ENCODE assay signal across 22 cellular contexts in the genomic region with DNA sequence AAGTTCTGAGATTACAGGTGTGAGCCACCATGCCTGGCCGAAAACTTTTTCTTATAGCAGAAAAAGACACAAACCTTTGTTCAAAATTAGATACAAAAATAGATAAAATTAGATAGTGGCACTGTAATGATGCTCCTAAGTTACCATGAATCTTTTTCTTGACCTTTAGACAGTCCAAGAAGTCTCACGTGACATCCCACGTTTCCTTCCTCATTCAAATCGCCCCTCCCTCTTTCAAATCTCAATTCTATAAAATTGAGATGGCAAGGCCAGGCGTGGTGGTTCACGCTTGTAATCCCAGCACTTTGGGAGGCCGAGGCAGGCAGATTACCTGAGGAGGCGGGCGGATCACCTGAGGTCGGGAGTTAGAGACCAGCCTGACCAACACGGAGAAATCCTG. TPM values are rescaled to one million over a fixed set of nuclear protein-coding genes. Genes with fewer than 3 reads are reported as not detected.
DNase-seq lines count a peak whose midpoint lies in the region; ATAC-seq and TF ChIP-seq lines count a peak whose summit lies in the region.
"Had no signal": no experiment of that assay in that cellular context is flagged by ENCODE, and none has a peak within 500 bp of the region (broad histone marks: within the 10 kb centered on the region; RNA-seq: fewer than 3 reads in every experiment).

No MANE protein-coding gene starts in this region.

- H3K27ac ChIP-seq in OCI-LY7 (ENCODE audit: low read depth, low read length, poor library complexity, severe bottlenecking), result peak overlapping the region; percentile 97
- no peak overlapping the region for H3K27ac ChIP-seq in hepatocyte
- H3K27ac ChIP-seq: 22Rv1, GM23248, SJCRH30 had no signal

- H3K4me3 ChIP-seq in OCI-LY7 (ENCODE audit: low read depth, low read length, poor library complexity, severe bottlenecking) (no peak overlapping the region), hepatocyte (no peak overlapping the region)
- H3K4me3 ChIP-seq: GM12878, GM23248, HAP-1, MG63, Peyer's patch, SJCRH30 had no signal

- POLR2A ChIA-PET in OCI-LY7 (lab: Charles Lee), result interaction anchor here (0.6 to 6.8 kb wide), 7 partner anchors 8 to 1840 kb away, joined by 3 to 70 read pairs (median 5); a partner anchor contains a TSS
- POLR2A ChIA-PET in activated CD8-positive, alpha-beta T cell treated with anti-CD3 and anti-CD28 coated beads for 36 hours (lab: Charles Lee), result no interaction called here

- H3K4me1 ChIP-seq in OCI-LY7 (ENCODE audit: insufficient read depth, low read length, poor library complexity, severe bottlenecking) (peaks cover 71% of the 10 kb centered on the region), hepatocyte (ENCODE audit: insufficient read depth) (peaks cover 10% of the 10 kb centered on the region)
- H3K4me1 ChIP-seq: HAP-1 had no signal

- H3K9me2 ChIP-seq in OCI-LY7 (ENCODE audit: insufficient read depth, low read length), result no peaks in the 10 kb centered on the region
- no peaks in the 10 kb centered on the region for H3K9me2 ChIP-seq in hepatocyte (replicated peaks; ENCODE audit: insufficient read depth)

- no peaks in the 10 kb centered on the region for H3K27me3 Mint-ChIP-seq in naive B cell
- no peaks in the 10 kb centered on the region for H3K27me3 Mint-ChIP-seq in activated CD8-positive, alpha-beta T cell treated with anti-CD3 and anti-CD28 coated beads for 36 hours

- 92% methylated on average over 11 of the region's 11 CpGs for WGBS in hepatocyte (ENCODE audit: low lambda C conversion rate, missing lambda C conversion rate)

- H3K9me3 Mint-ChIP-seq in naive B cell, result peaks cover 0 to 3% (median 0%) of the 10 kb centered on the region in 7 donors
- H3K9me3 Mint-ChIP-seq in activated CD8-positive, alpha-beta T cell treated with anti-CD3 and anti-CD28 coated beads for 36 hours, result no peaks in the 10 kb centered on the region
- H3K9me3 Mint-ChIP-seq: CD4-positive, alpha-beta memory T cell; HFFc6 had no signal

- H3K9me3 ChIP-seq in OCI-LY7 (ENCODE audit: low read length), result no peaks in the 10 kb centered on the region
- H3K9me3 ChIP-seq in hepatocyte (ENCODE audit: low read depth), result no peaks in the 10 kb centered on the region
- H3K9me3 ChIP-seq: HAP-1, MG63, Peyer's patch, SJCRH30 had no signal

- peak; percentile 21 for DNase-seq in activated effector memory CD4-positive, alpha-beta T cell treated with anti-CD3 and anti-CD28 coated beads, Interleukin-2, amount 50 U/mL, for 16 hours
- DNase-seq in activated effector memory CD4-positive, alpha-beta T cell treated with Interleukin-2 at 50 U/mL for 16 hours, result no peak
- DNase-seq in OCI-LY7 (ENCODE audit: low spot score) (peak; percentile 37), naive B cell (no peak), NCI-H2196 (lab: John Stamatoyannopoulos, UW; ENCODE audit: unreplicated experiment) (no peak), middle frontal gyrus (ENCODE audit: extremely low spot score, low spot score) (no peak), hepatocyte (ENCODE audit: low spot score) (no peak)
- no peak for DNase-seq in activated CD8-positive, alpha-beta T cell treated with anti-CD3 and anti-CD28 coated beads for 36 hours
- DNase-seq: COR-L47, DMS53, GDM1, GM23248, HFFc6, MG63, NCI-H2029, NCI-H2227 treated with DMSO at 0.1 percent for 48 hours had no signal

- H2AFZ ChIP-seq in OCI-LY7 (ENCODE audit: low read length) (no peak overlapping the region; the same call in 1 of the 2 replicates), hepatocyte (no peak overlapping the region)
- H2AFZ ChIP-seq: GM23248 had no signal

- peak overlapping the region in 7 of 8 donors; percentile 22 to 74 (median 59) for H3K4me3 Mint-ChIP-seq in naive B cell
- no peak overlapping the region for H3K4me3 Mint-ChIP-seq in activated CD8-positive, alpha-beta T cell treated with anti-CD3 and anti-CD28 coated beads for 36 hours
- H3K4me3 Mint-ChIP-seq: CD4-positive, alpha-beta memory T cell; HFFc6 had no signal

- no peak for ATAC-seq in naive B cell (ENCODE audit: low read depth in 2 of 2)
- no peak for ATAC-seq in activated CD8-positive, alpha-beta T cell treated with anti-CD3 and anti-CD28 coated beads for 36 hours

- intact Hi-C loops in OCI-LY7 (cut with micrococcal nuclease; ENCODE audit: unreplicated experiment), result loop anchor here (5.0 kb wide), 2 partner anchors 73 to 1998 kb away; a partner anchor contains a TSS
- intact Hi-C loops in activated CD8-positive, alpha-beta T cell treated with anti-CD3 and anti-CD28 coated beads for 36 hours (cut with micrococcal nuclease), result no loop called here

- H3K4me1 Mint-ChIP-seq in naive B cell, result peaks cover 37 to 72% (median 50%) of the 10 kb centered on the region in 3 donors
- H3K4me1 Mint-ChIP-seq in activated CD8-positive, alpha-beta T cell treated with anti-CD3 and anti-CD28 coated beads for 36 hours (ENCODE audit: low read depth), result peaks cover 5% of the 10 kb centered on the region

- H3K4me2 ChIP-seq in OCI-LY7 (ENCODE audit: low read length), result peak overlapping the region; percentile 71
- no peak overlapping the region for H3K4me2 ChIP-seq in hepatocyte

- no peaks in the 10 kb centered on the region for H4K20me1 ChIP-seq in OCI-LY7 (ENCODE audit: insufficient read depth, low read length)
- H4K20me1 ChIP-seq in hepatocyte (ENCODE audit: insufficient read depth, poor library complexity, severe bottlenecking), result no peaks in the 10 kb centered on the region

- no peaks in the 10 kb centered on the region for H3K27me3 ChIP-seq in hepatocyte
- H3K27me3 ChIP-seq: MG63, Peyer's patch, SJCRH30 had no signal

- peak overlapping the region; percentile 18 to 99 (median 94) for H3K27ac Mint-ChIP-seq in naive B cell
- H3K27ac Mint-ChIP-seq in activated CD8-positive, alpha-beta T cell treated with anti-CD3 and anti-CD28 coated beads for 36 hours, result no peak overlapping the region
- H3K27ac Mint-ChIP-seq: CD4-positive, alpha-beta memory T cell; HFFc6 had no signal

- BruUV-seq in OCI-LY7 (replicated peaks; lab: Mats Ljungman, UMichigan), result no TSS peak

- H3K79me2 ChIP-seq in OCI-LY7 (ENCODE audit: insufficient read depth, low read depth, low read length) (no peaks in the 10 kb centered on the region), hepatocyte (no peaks in the 10 kb centered on the region)

- no peaks in the 10 kb centered on the region for H3K36me3 ChIP-seq in OCI-LY7 (ENCODE audit: insufficient read depth, low read length)
- H3K36me3 ChIP-seq in hepatocyte (replicated peaks; ENCODE audit: insufficient read depth, low read depth), result no peaks in the 10 kb centered on the region
- H3K36me3 ChIP-seq: HAP-1, MG63, Peyer's patch, SJCRH30 had no signal

- TF ChIP-seq CTCF in OCI-LY7 (conservative IDR thresholded peaks at IDR 0.05; ENCODE audit: low read length), result no peak
- TF ChIP-seq CTCF in activated CD8-positive, alpha-beta T cell treated with anti-CD3 and anti-CD28 coated beads for 36 hours (IDR thresholded peaks at IDR 0.05), result no peak
- TF ChIP-seq CTCF in hepatocyte (IDR thresholded peaks at IDR 0.05; ENCODE audit: poor library complexity), result no peak

- CTCF ChIA-PET in OCI-LY7 (lab: Charles Lee; ENCODE audit: unreplicated experiment), result no interaction called here
- CTCF ChIA-PET in activated CD8-positive, alpha-beta T cell treated with anti-CD3 and anti-CD28 coated beads for 36 hours (lab: Charles Lee), result no interaction called here

- H3K36me3 Mint-ChIP-seq in naive B cell, result no peaks in the 10 kb centered on the region
- H3K36me3 Mint-ChIP-seq in activated CD8-positive, alpha-beta T cell treated with anti-CD3 and anti-CD28 coated beads for 36 hours (ENCODE audit: low read depth), result no peaks in the 10 kb centered on the region
- H3K36me3 Mint-ChIP-seq: CD4-positive, alpha-beta memory T cell had no signal

RNA-seq across cellular contexts. Expression of a gene that starts 7.7 kb away (rescaled TPM):
- 26.9 and 27.2 TPM in 2 replicates for total RNA-seq in OCI-LY7 (2014; rRNA removed; shearing (Covaris generic))
- total RNA-seq in OCI-LY7 (2022) (45.2 and 45.4 TPM in 2 replicates), hepatocyte (29.1 and 33.0 TPM in 2 replicates)
- polyA plus RNA-seq in naive B cell (ENCODE audit: low read depth in 6 of 6) (100 to 1,000 TPM in 5 of 6 donors, 10 to 100 TPM in 1; 87.0 to 209 (median 123) TPM), hepatocyte (29.4 and 30.7 TPM in 2 replicates)
- 10 to 100 TPM; 27.0 to 31.1 TPM for total RNA-seq in activated CD8-positive, alpha-beta T cell treated with anti-CD3 and anti-CD28 coated beads for 36 hours

RNA-seq across cellular contexts. Expression of a gene that starts 17.7 kb away (rescaled TPM):
- 65.4 and 86.6 TPM in 2 replicates for total RNA-seq in OCI-LY7 (2014; rRNA removed; shearing (Covaris generic))
- 190 and 226 TPM in 2 replicates for total RNA-seq in OCI-LY7 (2022)
- 100 to 1,000 TPM in 2 of 6 donors, 10 to 100 TPM in 4; 92.4 to 113 (median 96.2) TPM for polyA plus RNA-seq in naive B cell (ENCODE audit: low read depth in 6 of 6)
- 100 to 1,000 TPM; 229 to 232 TPM for total RNA-seq in activated CD8-positive, alpha-beta T cell treated with anti-CD3 and anti-CD28 coated beads for 36 hours
- 110 and 122 TPM in 2 replicates for total RNA-seq in hepatocyte
- 83.3 and 87.1 TPM in 2 replicates for polyA plus RNA-seq in hepatocyte

Comparison
In these comparisons a context has a peak if more than half of its experiments do, and no peak if none do; other contexts are left out.
1. DNase-seq: peak in activated effector memory CD4-positive, alpha-beta T cell treated with anti-CD3 and anti-CD28 coated beads, Interleukin-2, amount 50 U/mL, for 16 hours (single experiment) and OCI-LY7 (single experiment); none in activated effector memory CD4-positive, alpha-beta T cell treated with Interleukin-2 at 50 U/mL for 16 hours (single experiment), naive B cell (single experiment), NCI-H2196 (single experiment), middle frontal gyrus (single experiment), activated CD8-positive, alpha-beta T cell treated with anti-CD3 and anti-CD28 coated beads for 36 hours (single experiment) and hepatocyte (single experiment).